20 cellular contexts compared by ENCODE assay signal in the genomic region with DNA sequence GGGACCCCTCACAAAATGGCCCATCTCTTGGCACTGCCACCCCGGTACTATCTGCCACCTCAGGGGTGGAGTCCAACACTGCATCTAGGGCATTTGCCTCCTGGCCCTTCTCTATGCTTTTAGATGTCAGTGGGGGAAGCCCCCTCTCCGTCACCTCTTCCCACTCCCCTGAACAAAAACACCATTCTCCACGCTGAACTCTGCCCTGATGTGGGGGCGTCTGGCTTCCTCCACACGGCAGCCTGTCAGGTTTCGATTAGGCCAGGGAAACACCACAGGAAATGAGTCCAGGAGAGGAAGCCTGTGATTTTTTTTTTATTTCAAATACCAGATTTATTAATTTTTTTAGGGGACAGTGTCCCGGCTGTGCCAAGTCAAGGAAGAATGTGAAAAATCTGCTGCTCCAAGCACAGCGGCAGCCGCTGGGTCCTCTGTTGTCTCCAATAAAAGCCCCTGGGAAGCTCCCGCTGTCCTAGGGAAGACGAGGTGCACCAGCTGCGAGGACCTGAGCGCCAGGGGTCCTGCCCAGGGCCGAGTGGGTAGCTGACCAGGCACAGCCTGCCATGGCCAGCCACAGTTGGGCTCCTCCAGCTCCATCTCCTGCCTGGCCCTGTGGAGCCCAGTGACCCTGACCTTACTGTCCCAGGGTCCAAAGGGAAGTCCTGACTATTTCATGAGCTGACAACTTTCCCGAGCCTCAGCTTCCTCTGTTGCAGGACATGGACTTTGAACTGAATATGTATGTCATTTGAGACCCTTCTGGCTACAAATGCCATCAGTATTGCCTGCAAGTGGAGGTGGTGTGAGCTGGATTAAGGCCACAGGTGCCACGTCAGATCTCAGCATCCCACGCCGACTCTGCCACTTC.
DNase-seq lines count a peak whose midpoint lies in the region; FAIRE-seq and TF ChIP-seq lines count a peak whose summit lies in the region.
"Had no signal": no experiment of that assay in that cellular context is flagged by ENCODE, and none has a peak within 500 bp of the region (broad histone marks: within the 10 kb centered on the region; RNA-seq: fewer than 3 reads in every experiment).

No MANE protein-coding gene starts in this region.

- H3K36me3 Mint-ChIP-seq in endothelial cell (ENCODE audit: low read depth, unreplicated experiment): no peaks in the 10 kb centered on the region

- peaks cover 35% of the 10 kb centered on the region for H3K4me1 Mint-ChIP-seq in endothelial cell (ENCODE audit: unreplicated experiment)
- H3K4me1 Mint-ChIP-seq: B cell had no signal

- no peak overlapping the region for H3K4me3 Mint-ChIP-seq in endothelial cell (ENCODE audit: unreplicated experiment)
- H3K4me3 Mint-ChIP-seq: B cell; CD4-positive, alpha-beta T cell; GM23338 had no signal

- H3K27me3 Mint-ChIP-seq in endothelial cell (ENCODE audit: unreplicated experiment): peaks cover 4% of the 10 kb centered on the region

- H3K36me3 ChIP-seq in HEK293 (ENCODE audit: control insufficient read depth in 2 of 2, insufficient read depth in 1 of 2, low read length in 2 of 2) (no peaks in the 10 kb centered on the region), skeletal muscle satellite cell (ENCODE audit: insufficient read depth, low read length) (no peaks in the 10 kb centered on the region)

- no peak overlapping the region for H3K27ac ChIP-seq in HEK293 (ENCODE audit: extremely low read depth, low read depth, low read length)
- H3K27ac ChIP-seq: KMS-11 had no signal

- H3K9me3 ChIP-seq in HEK293 (ENCODE audit: control insufficient read depth, insufficient read depth, low read depth, low read length) (no peaks in the 10 kb centered on the region), skeletal muscle satellite cell (replicated peaks; ENCODE audit: low read length) (no peaks in the 10 kb centered on the region)

- DNase-seq in endothelial cell (ENCODE audit: low spot score) (no peak), lung microvascular endothelial cell (ENCODE audit: low read depth in 2 of 2) (peak; percentile 78 to 94), hypothalamus (lab: John Stamatoyannopoulos, UW) (no peak), urothelium cell line (ENCODE audit: low spot score) (no peak)
- no peak for DNase-seq in effector CD4-positive, alpha-beta T cell
- DNase-seq: Caco-2; CD4-positive, alpha-beta T cell; HCEC 1CT; NCI-H1417; NCI-H187 treated with DMSO at 0.1 percent for 48 hours; NCI-H2227 treated with DMSO at 0.1 percent for 48 hours; NCI-H524; RPMI8226; SIG-M5 had no signal

- CTCF ChIA-PET in HEK293 (lab: Yijun Ruan, JAX): interaction anchor here (0.6 to 0.8 kb wide), 2 partner anchors 149 to 351 kb away, joined by 3 to 4 read pairs; no protein-coding TSS in a partner anchor

- TF ChIP-seq CTCF in HEK293 (tag by site-specific recombination; IDR thresholded peaks at IDR 0.05) (no peak), endothelial cell (IDR thresholded peaks at IDR 0.05; ENCODE audit: unreplicated experiment) (no peak)

- H3K4me1 ChIP-seq in HEK293 (ENCODE audit: control insufficient read depth, insufficient read depth, low read length) (no peaks in the 10 kb centered on the region), skeletal muscle satellite cell (ENCODE audit: control insufficient read depth, insufficient read depth, low read length) (peaks cover 25% of the 10 kb centered on the region)
- H3K4me1 ChIP-seq: Caco-2 had no signal

- H3K4me2 ChIP-seq in skeletal muscle satellite cell (ENCODE audit: low read length): peak overlapping the region; percentile 34
- H3K4me2 ChIP-seq: GM23338, KMS-11 had no signal

- no peak for FAIRE-seq in urothelium cell line (lab: Jason Lieb, UNC)
- FAIRE-seq: G401.6 had no signal

- H3K9ac ChIP-seq in skeletal muscle satellite cell (ENCODE audit: low read depth, low read length): peak overlapping the region; percentile 41
- H3K9ac ChIP-seq: KMS-11 had no signal

- H3K4me3 ChIP-seq in HEK293 (ENCODE audit: low read depth, low read length): no peak overlapping the region
- no peak overlapping the region for H3K4me3 ChIP-seq in skeletal muscle satellite cell (ENCODE audit: low read length)
- H3K4me3 ChIP-seq: GM23338 had no signal

- H3K27ac Mint-ChIP-seq in endothelial cell (ENCODE audit: unreplicated experiment): peak overlapping the region; percentile 91
- H3K27ac Mint-ChIP-seq: B cell; CD4-positive, alpha-beta T cell; GM23338 had no signal

- no peaks in the 10 kb centered on the region for H3K27me3 ChIP-seq in skeletal muscle satellite cell (ENCODE audit: control insufficient read depth, insufficient read depth, low read length)

- no peaks in the 10 kb centered on the region for H3K9me3 Mint-ChIP-seq in endothelial cell (ENCODE audit: unreplicated experiment)

- POLR2A ChIA-PET in HEK293 (lab: Yijun Ruan, JAX): no interaction called here

TF ChIP-seq in HEK293, 187 proteins besides CTCF, POLR2A, EP300 and RAD21:
- TF ChIP-seq, protein P1, sequence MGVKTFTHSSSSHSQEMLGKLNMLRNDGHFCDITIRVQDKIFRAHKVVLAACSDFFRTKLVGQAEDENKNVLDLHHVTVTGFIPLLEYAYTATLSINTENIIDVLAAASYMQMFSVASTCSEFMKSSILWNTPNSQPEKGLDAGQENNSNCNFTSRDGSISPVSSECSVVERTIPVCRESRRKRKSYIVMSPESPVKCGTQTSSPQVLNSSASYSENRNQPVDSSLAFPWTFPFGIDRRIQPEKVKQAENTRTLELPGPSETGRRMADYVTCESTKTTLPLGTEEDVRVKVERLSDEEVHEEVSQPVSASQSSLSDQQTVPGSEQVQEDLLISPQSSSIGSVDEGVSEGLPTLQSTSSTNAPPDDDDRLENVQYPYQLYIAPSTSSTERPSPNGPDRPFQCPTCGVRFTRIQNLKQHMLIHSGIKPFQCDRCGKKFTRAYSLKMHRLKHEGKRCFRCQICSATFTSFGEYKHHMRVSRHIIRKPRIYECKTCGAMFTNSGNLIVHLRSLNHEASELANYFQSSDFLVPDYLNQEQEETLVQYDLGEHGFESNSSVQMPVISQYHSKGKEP (tag by site-specific recombination; IDR thresholded peaks at IDR 0.05): no peak
- TF ChIP-seq EGR2 (tag by site-specific recombination; IDR thresholded peaks at IDR 0.05; ENCODE audit: low read depth): peak; percentile 57; the same call in 1 of the 2 replicates
- TF ChIP-seq, protein P2, sequence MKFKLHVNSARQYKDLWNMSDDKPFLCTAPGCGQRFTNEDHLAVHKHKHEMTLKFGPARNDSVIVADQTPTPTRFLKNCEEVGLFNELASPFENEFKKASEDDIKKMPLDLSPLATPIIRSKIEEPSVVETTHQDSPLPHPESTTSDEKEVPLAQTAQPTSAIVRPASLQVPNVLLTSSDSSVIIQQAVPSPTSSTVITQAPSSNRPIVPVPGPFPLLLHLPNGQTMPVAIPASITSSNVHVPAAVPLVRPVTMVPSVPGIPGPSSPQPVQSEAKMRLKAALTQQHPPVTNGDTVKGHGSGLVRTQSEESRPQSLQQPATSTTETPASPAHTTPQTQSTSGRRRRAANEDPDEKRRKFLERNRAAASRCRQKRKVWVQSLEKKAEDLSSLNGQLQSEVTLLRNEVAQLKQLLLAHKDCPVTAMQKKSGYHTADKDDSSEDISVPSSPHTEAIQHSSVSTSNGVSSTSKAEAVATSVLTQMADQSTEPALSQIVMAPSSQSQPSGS (tag by site-specific recombination; IDR thresholded peaks at IDR 0.05; ENCODE audit: low read depth): no peak

Comparison
In these comparisons a context has a peak if more than half of its experiments do, and no peak if none do; other contexts are left out.
1. DNase-seq: peak in lung microvascular endothelial cell (2 of 2); none in endothelial cell (single experiment), hypothalamus (0 of 51), effector CD4-positive, alpha-beta T cell (single experiment) and urothelium cell line (single experiment).